1 cellular context compared by ENCODE assay signal in genomic region chr4:98166025-98166730, GRCh38.
TF ChIP-seq lines count a peak whose summit lies in the region.

No MANE protein-coding gene starts in this region.

TF ChIP-seq in H1, 55 proteins besides CTCF, POLR2A, EP300 and RAD21 (continued from another document):
- no peak for TF ChIP-seq USF2 (IDR thresholded peaks at IDR 0.05; ENCODE audit: low read length)
- TF ChIP-seq SUZ12 (IDR thresholded peaks at IDR 0.05; ENCODE audit: low read length): no peak
- TF ChIP-seq GTF2F1 (IDR thresholded peaks at IDR 0.05; ENCODE audit: borderline replicate concordance, low read depth, low read length): no peak
- no peak for TF ChIP-seq ASH2L (IDR thresholded peaks at IDR 0.05; ENCODE audit: low read length)
- TF ChIP-seq GABPA (IDR thresholded peaks at IDR 0.05; ENCODE audit: borderline replicate concordance, insufficient read depth, low read length): no peak
- no peak for TF ChIP-seq PHF8 (conservative IDR thresholded peaks at IDR 0.05; ENCODE audit: low read depth, low read length)
- TF ChIP-seq SP4 (IDR thresholded peaks at IDR 0.05; ENCODE audit: low read length): no peak
- TF ChIP-seq NRF1 (IDR thresholded peaks at IDR 0.05; ENCODE audit: low read depth, low read length): no peak
- no peak for TF ChIP-seq MAFK (IDR thresholded peaks at IDR 0.05; ENCODE audit: low read depth, low read length)
- no peak for TF ChIP-seq RNF2 (IDR thresholded peaks at IDR 0.05; ENCODE audit: borderline replicate concordance, low read depth, low read length, missing control alignments, poor library complexity, severe bottlenecking)
- no peak for TF ChIP-seq SAP30 (IDR thresholded peaks at IDR 0.05; ENCODE audit: insufficient read depth, insufficient replicate concordance, low read length)
- TF ChIP-seq EZH2 (IDR thresholded peaks at IDR 0.05; ENCODE audit: low read depth, low read length, severe bottlenecking): no peak
- no peak for TF ChIP-seq YY1 (IDR thresholded peaks at IDR 0.05; ENCODE audit: low read depth, low read length)
- TF ChIP-seq POU5F1 (IDR thresholded peaks at IDR 0.05; ENCODE audit: low read depth, low read length): no peak
